ENCODE assay signal across 9 cellular contexts in the genomic region with DNA sequence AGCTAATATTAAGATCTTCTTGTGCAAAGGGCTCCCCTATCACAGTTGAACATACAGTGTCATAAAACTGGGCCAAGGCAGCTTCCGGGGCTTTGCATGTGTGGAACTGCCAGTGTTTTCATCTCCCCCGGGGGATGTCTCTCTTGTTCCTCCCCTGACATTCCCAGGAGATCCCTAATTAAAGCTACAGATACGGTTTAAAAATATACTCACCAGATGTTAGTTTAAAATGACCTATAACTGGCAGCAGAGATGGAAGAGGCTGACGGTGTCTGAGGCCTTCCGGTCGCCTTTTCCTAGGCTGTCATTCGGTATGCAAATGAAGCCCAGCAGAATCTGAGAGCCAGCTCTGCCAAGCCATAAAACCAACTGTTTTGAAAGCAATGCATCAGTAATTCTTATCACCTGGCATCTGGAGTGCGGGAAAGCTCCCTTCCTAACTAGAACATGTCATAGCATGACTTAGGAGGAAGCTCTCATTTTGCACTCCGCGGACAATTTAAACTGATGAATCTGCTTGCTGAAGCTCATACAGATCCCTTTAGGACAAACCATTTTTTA.
A peak's percentile ranks its signal among the peaks of the same experiment; 100 is the strongest.
DNase-seq lines count a peak whose midpoint lies in the region; ATAC-seq and TF ChIP-seq lines count a peak whose summit lies in the region.
"Had no signal": no experiment of that assay in that cellular context is flagged by ENCODE, and none has a peak within 500 bp of the region (broad histone marks: within the 10 kb centered on the region; RNA-seq: fewer than 3 reads in every experiment).

No MANE protein-coding gene starts in this region.

- peaks cover 2% of the 10 kb centered on the region for H3K27me3 Mint-ChIP-seq in HFFc6 (ENCODE audit: insufficient read depth)
- no peaks in the 10 kb centered on the region for H3K27me3 Mint-ChIP-seq in activated T-cell treated with anti-CD3 and anti-CD28 coated beads, Interleukin-2, amount 50 U/mL, for 72 hours (ENCODE audit: low read depth)
- peaks cover 33% of the 10 kb centered on the region for H3K27me3 Mint-ChIP-seq in CD4-positive, alpha-beta T cell

- POLR2A ChIA-PET in A673 (lab: Charles Lee; ENCODE audit: low non-redundant PET) = no interaction called here
- POLR2A ChIA-PET in CD4-positive, alpha-beta T cell (lab: Charles Lee) = no interaction called here

- peak overlapping the region; percentile 5; the same call in 1 of the 2 replicates for H3K4me3 Mint-ChIP-seq in HFFc6
- no peak overlapping the region for H3K4me3 Mint-ChIP-seq in activated T-cell treated with anti-CD3 and anti-CD28 coated beads, Interleukin-2, amount 50 U/mL, for 72 hours
- no peak overlapping the region for H3K4me3 Mint-ChIP-seq in CD4-positive, alpha-beta T cell
- H3K4me3 Mint-ChIP-seq: CD8-positive, alpha-beta memory T cell had no signal

- no peaks in the 10 kb centered on the region for H3K9me3 ChIP-seq in A673 (ENCODE audit: low read depth, low read length, poor library complexity, severe bottlenecking)
- H3K9me3 ChIP-seq in CD4-positive, alpha-beta T cell (ENCODE audit: control insufficient read depth, low read length) = no peaks in the 10 kb centered on the region

- ATAC-seq in activated T-cell treated with anti-CD3 and anti-CD28 coated beads, Interleukin-2, amount 50 U/mL, for 72 hours (replicated peaks in 1 of 2) = no peak
- ATAC-seq in CD4-positive, alpha-beta T cell (ENCODE audit: poor library complexity) = no peak

- no peaks in the 10 kb centered on the region for H3K36me3 Mint-ChIP-seq in HFFc6 (ENCODE audit: low read depth)
- no peaks in the 10 kb centered on the region for H3K36me3 Mint-ChIP-seq in activated T-cell treated with anti-CD3 and anti-CD28 coated beads, Interleukin-2, amount 50 U/mL, for 72 hours (ENCODE audit: insufficient read depth in 2 of 2)
- H3K36me3 Mint-ChIP-seq in CD4-positive, alpha-beta T cell (ENCODE audit: low read depth) = no peaks in the 10 kb centered on the region
- H3K36me3 Mint-ChIP-seq: CD8-positive, alpha-beta memory T cell had no signal

- H3K36me3 ChIP-seq in A673 (ENCODE audit: insufficient read depth, low read length, poor library complexity, severe bottlenecking) = no peaks in the 10 kb centered on the region

- H3K4me3 ChIP-seq in A673 (ENCODE audit: low read depth, low read length, poor library complexity, severe bottlenecking) = no peak overlapping the region

- peaks cover 20% of the 10 kb centered on the region for H3K4me1 ChIP-seq in A673 (ENCODE audit: insufficient read depth, low read length, poor library complexity, severe bottlenecking)

- no peaks in the 10 kb centered on the region for H3K9me3 Mint-ChIP-seq in HFFc6
- H3K9me3 Mint-ChIP-seq in activated T-cell treated with anti-CD3 and anti-CD28 coated beads, Interleukin-2, amount 50 U/mL, for 72 hours = no peaks in the 10 kb centered on the region
- H3K9me3 Mint-ChIP-seq in CD4-positive, alpha-beta T cell = peaks cover 2% of the 10 kb centered on the region
- H3K9me3 Mint-ChIP-seq: CD8-positive, alpha-beta memory T cell had no signal

- peak; percentile 85 for DNase-seq in A673 (ENCODE audit: low spot score)
- peak; percentile 49 for DNase-seq in HFFc6
- DNase-seq in RPMI7951 (ENCODE audit: low read depth) = peak; percentile 91
- peak; percentile 21 for DNase-seq in inferior parietal cortex (ENCODE audit: extremely low spot score)
- DNase-seq in germinal center (ENCODE audit: low spot score) = no peak
- DNase-seq in activated T-cell treated with anti-CD3 and anti-CD28 coated beads, Interleukin-2, amount 50 U/mL, for 72 hours = no peak
- DNase-seq in CD4-positive, alpha-beta T cell = no peak
- DNase-seq in KG1 (lab: John Stamatoyannopoulos, UW) = no peak
- DNase-seq: CD8-positive, alpha-beta memory T cell had no signal

- H3K4me1 Mint-ChIP-seq in HFFc6 (ENCODE audit: low read depth) = peaks cover 32% of the 10 kb centered on the region
- no peaks in the 10 kb centered on the region for H3K4me1 Mint-ChIP-seq in activated T-cell treated with anti-CD3 and anti-CD28 coated beads, Interleukin-2, amount 50 U/mL, for 72 hours (ENCODE audit: low read depth)
- no peaks in the 10 kb centered on the region for H3K4me1 Mint-ChIP-seq in CD4-positive, alpha-beta T cell (ENCODE audit: low read depth)
- H3K4me1 Mint-ChIP-seq: CD8-positive, alpha-beta memory T cell had no signal

- peak overlapping the region; percentile 76 for H3K27ac ChIP-seq in A673 (ENCODE audit: low read depth, low read length, poor library complexity, severe bottlenecking)
- H3K27ac ChIP-seq in CD4-positive, alpha-beta T cell (ENCODE audit: low read depth, low read length) = no peak overlapping the region

- TF ChIP-seq CTCF in A673 (conservative IDR thresholded peaks at IDR 0.05; ENCODE audit: low read depth, low read length) (no peak), HFFc6 (IDR thresholded peaks at IDR 0.05) (no peak)
- no peak for TF ChIP-seq CTCF in CD4-positive, alpha-beta T cell (IDR thresholded peaks at IDR 0.05)

- CTCF ChIA-PET in A673 (lab: Charles Lee) = interaction anchor here (0.6 kb wide), 1 partner anchor 1514 kb away, joined by 3 read pairs; no protein-coding TSS in a partner anchor
- CTCF ChIA-PET in CD4-positive, alpha-beta T cell (lab: Charles Lee) = no interaction called here

- H3K27ac Mint-ChIP-seq in HFFc6 = peak overlapping the region; percentile 38
- H3K27ac Mint-ChIP-seq in activated T-cell treated with anti-CD3 and anti-CD28 coated beads, Interleukin-2, amount 50 U/mL, for 72 hours = no peak overlapping the region
- H3K27ac Mint-ChIP-seq in CD4-positive, alpha-beta T cell = no peak overlapping the region
- H3K27ac Mint-ChIP-seq: CD8-positive, alpha-beta memory T cell had no signal

- H3K27me3 ChIP-seq in A673 (replicated peaks; ENCODE audit: insufficient read depth, low read depth, low read length, poor library complexity) = no peaks in the 10 kb centered on the region
- peaks cover 4% of the 10 kb centered on the region for H3K27me3 ChIP-seq in CD4-positive, alpha-beta T cell (ENCODE audit: control insufficient read depth, insufficient read depth, low read length)

- intact Hi-C loops in A673 (cut with micrococcal nuclease; ENCODE audit: unreplicated experiment) = no loop called here
- intact Hi-C loops in CD4-positive, alpha-beta T cell (cut with DNase I, micrococcal nuclease) = no loop called here

- no TSS peak for BruUV-seq in A673 (replicated peaks; lab: Mats Ljungman, UMichigan)

Comparison
In these comparisons a context has a peak if more than half of its experiments do, and no peak if none do; other contexts are left out.
1. DNase-seq: peak in A673 (single experiment), HFFc6 (single experiment), RPMI7951 (single experiment) and inferior parietal cortex (single experiment); none in germinal center (single experiment), activated T-cell treated with anti-CD3 and anti-CD28 coated beads, Interleukin-2, amount 50 U/mL, for 72 hours (0 of 2), CD4-positive, alpha-beta T cell (0 of 10) and KG1 (single experiment).